Comparison of ENCODE assay signal across 8 cellular contexts in genomic region chr3:53169045-53169831, GRCh38. TPM values are rescaled to one million over a fixed set of nuclear protein-coding genes. Genes with fewer than 3 reads are reported as not detected.
DNase-seq lines count a peak whose midpoint lies in the region; ATAC-seq and TF ChIP-seq lines count a peak whose summit lies in the region.

No MANE protein-coding gene starts in this region.

- peaks cover 12% of the 10 kb centered on the region for H3K36me3 Mint-ChIP-seq in CD8-positive, alpha-beta T cell
- peaks cover 0 to 7% (median 3%) of the 10 kb centered on the region in 5 donors for H3K36me3 Mint-ChIP-seq in naive thymus-derived CD4-positive, alpha-beta T cell

- H2AFZ ChIP-seq in Karpas-422 (ENCODE audit: low read length) (no peak overlapping the region), mammary epithelial cell (ENCODE audit: low read depth, low read length) (no peak overlapping the region)

- H4K20me1 ChIP-seq in Karpas-422 (ENCODE audit: insufficient read depth, low read depth, low read length) (peaks cover 10% of the 10 kb centered on the region; the same call in 1 of the 2 replicates), mammary epithelial cell (ENCODE audit: insufficient read depth, low read length) (no peaks in the 10 kb centered on the region)

- H3K9me3 ChIP-seq in CD8-positive, alpha-beta T cell (ENCODE audit: low read length): no peaks in the 10 kb centered on the region
- H3K9me3 ChIP-seq in Karpas-422 (ENCODE audit: low read length) (no peaks in the 10 kb centered on the region), mammary epithelial cell (replicated peaks; ENCODE audit: insufficient read depth, low read length) (no peaks in the 10 kb centered on the region)
- no peaks in the 10 kb centered on the region for H3K9me3 ChIP-seq in naive thymus-derived CD4-positive, alpha-beta T cell (ENCODE audit: control insufficient read depth in 2 of 3, low read length in 3 of 3)

- H3K9me3 Mint-ChIP-seq in CD8-positive, alpha-beta T cell: no peaks in the 10 kb centered on the region
- H3K9me3 Mint-ChIP-seq in naive thymus-derived CD4-positive, alpha-beta T cell: no peaks in the 10 kb centered on the region

- WGBS in mammary epithelial cell (ENCODE audit: low coverage, missing lambda C conversion rate): 90% methylated on average over 2 of the region's 15 CpGs

- H3K27ac ChIP-seq in CD8-positive, alpha-beta T cell (ENCODE audit: low read depth, low read length): no peak overlapping the region
- H3K27ac ChIP-seq in Karpas-422 (ENCODE audit: low read length) (peak overlapping the region; percentile 97), mammary epithelial cell (ENCODE audit: insufficient read depth, low read depth, low read length) (no peak overlapping the region)
- no peak overlapping the region for H3K27ac ChIP-seq in naive thymus-derived CD4-positive, alpha-beta T cell (ENCODE audit: low read depth, low read length)

- H3K4me3 ChIP-seq in CD8-positive, alpha-beta T cell (ENCODE audit: low read depth, low read length): no peak overlapping the region
- peak overlapping the region; percentile 61 for H3K4me3 ChIP-seq in Karpas-422 (ENCODE audit: low read length)
- H3K4me3 ChIP-seq in mammary epithelial cell (replicated peaks in 1 of 3; ENCODE audit: insufficient read depth in 1 of 3, low read depth in 2 of 3, low read length in 3 of 3): no peak overlapping the region
- H3K4me3 ChIP-seq in naive thymus-derived CD4-positive, alpha-beta T cell (ENCODE audit: low read length): no peak overlapping the region

- H3K27me3 Mint-ChIP-seq in CD8-positive, alpha-beta T cell (ENCODE audit: low read depth): no peaks in the 10 kb centered on the region
- no peaks in the 10 kb centered on the region for H3K27me3 Mint-ChIP-seq in naive thymus-derived CD4-positive, alpha-beta T cell

- ATAC-seq in CD8-positive, alpha-beta T cell: no peak
- ATAC-seq in naive thymus-derived CD4-positive, alpha-beta T cell: peak; percentile 19
- no peak for ATAC-seq in HG03097 (IDR thresholded peaks at IDR 0.05; ENCODE audit: low FRiP score, unreplicated experiment)
- ATAC-seq in HG03135 (IDR thresholded peaks at IDR 0.05; ENCODE audit: unreplicated experiment): no peak
- no peak for ATAC-seq in HG03342 (IDR thresholded peaks at IDR 0.05; ENCODE audit: unreplicated experiment)

- no peak for DNase-seq in CD8-positive, alpha-beta T cell
- peak; percentile 76 for DNase-seq in Karpas-422
- DNase-seq in mammary epithelial cell: peak; percentile 18
- no peak for DNase-seq in naive thymus-derived CD4-positive, alpha-beta T cell
- DNase-seq in NK-92 (lab: John Stamatoyannopoulos, UW; ENCODE audit: unreplicated experiment): no peak

- H3K36me3 ChIP-seq in CD8-positive, alpha-beta T cell (ENCODE audit: insufficient read depth, low read length): no peaks in the 10 kb centered on the region
- peaks cover 5% of the 10 kb centered on the region; the same call in 1 of the 2 replicates for H3K36me3 ChIP-seq in Karpas-422 (ENCODE audit: insufficient read depth, low read length)
- no peaks in the 10 kb centered on the region for H3K36me3 ChIP-seq in mammary epithelial cell (ENCODE audit: insufficient read depth, low read length)
- H3K36me3 ChIP-seq in naive thymus-derived CD4-positive, alpha-beta T cell (ENCODE audit: control insufficient read depth in 2 of 3, insufficient read depth in 3 of 3, low read length in 3 of 3): peaks cover 0 to 4% (median 0%) of the 10 kb centered on the region in 3 experiments

- CTCF ChIA-PET in CD8-positive, alpha-beta T cell (lab: Charles Lee): interaction anchor here (1.1 to 1.2 kb wide), 2 partner anchors 27 to 54 kb away, joined by 5 to 6 read pairs; no protein-coding TSS in a partner anchor
- CTCF ChIA-PET in mammary epithelial cell (lab: Charles Lee; ENCODE audit: low non-redundant PET): interaction anchor here (0.6 kb wide), 1 partner anchor 35 kb away, joined by 3 read pairs; no protein-coding TSS in a partner anchor
- CTCF ChIA-PET in naive thymus-derived CD4-positive, alpha-beta T cell (lab: Charles Lee): no interaction called here

- intact Hi-C loops in CD8-positive, alpha-beta T cell (cut with DNase I, micrococcal nuclease): loop anchor here in 1 of 2 experiments (10.0 kb wide), 1 partner anchor 86 kb away; the partner anchor contains the start of gene TKT
- intact Hi-C loops in mammary epithelial cell (cut with micrococcal nuclease): no loop called here
- intact Hi-C loops in naive thymus-derived CD4-positive, alpha-beta T cell (cut with micrococcal nuclease): no loop called here

- H3K4me1 Mint-ChIP-seq in CD8-positive, alpha-beta T cell (ENCODE audit: low read depth): peaks cover 33% of the 10 kb centered on the region
- H3K4me1 Mint-ChIP-seq in naive thymus-derived CD4-positive, alpha-beta T cell: peaks cover 16 to 48% (median 27%) of the 10 kb centered on the region in 7 donors

- peak overlapping the region; percentile 60 for H3K27ac Mint-ChIP-seq in CD8-positive, alpha-beta T cell
- H3K27ac Mint-ChIP-seq in naive thymus-derived CD4-positive, alpha-beta T cell: peak overlapping the region in 4 of 9 donors; percentile 23 to 74 (median 46)

- dilution Hi-C loops in mammary epithelial cell (cut with HindIII; ENCODE audit: low sequenced_read_pairs): no loop called here

- H3K4me2 ChIP-seq in Karpas-422 (ENCODE audit: low read depth, low read length, poor library complexity, severe bottlenecking): peak overlapping the region; percentile 72
- no peak overlapping the region for H3K4me2 ChIP-seq in mammary epithelial cell (ENCODE audit: insufficient read depth, low read depth, low read length)

- peak overlapping the region; percentile 79 for H3K9ac ChIP-seq in Karpas-422 (ENCODE audit: low read length)
- H3K9ac ChIP-seq in mammary epithelial cell (ENCODE audit: insufficient read depth, low read length): no peak overlapping the region

- BruUV-seq in mammary epithelial cell (replicated peaks; lab: Mats Ljungman, UMichigan): no TSS peak

- in situ Hi-C loops in mammary epithelial cell (cut with MboI; ENCODE audit: low sequenced_read_pairs in 2 of 2): no loop called here

- H3K4me3 Mint-ChIP-seq in CD8-positive, alpha-beta T cell: no peak overlapping the region
- H3K4me3 Mint-ChIP-seq in naive thymus-derived CD4-positive, alpha-beta T cell: peak overlapping the region in 2 of 10 donors; percentile 50 to 56

- POLR2A ChIA-PET in CD8-positive, alpha-beta T cell (lab: Charles Lee): interaction anchor here (0.6 kb wide), 1 partner anchor 1581 kb away, joined by 3 read pairs; no protein-coding TSS in a partner anchor
- POLR2A ChIA-PET in naive thymus-derived CD4-positive, alpha-beta T cell (lab: Charles Lee): interaction anchor here (0.6 kb wide), 2 partner anchors 21 to 71 kb away, joined by 3 to 6 read pairs; no protein-coding TSS in a partner anchor

- H3K4me1 ChIP-seq in CD8-positive, alpha-beta T cell (ENCODE audit: insufficient read depth, low read length): no peaks in the 10 kb centered on the region
- H3K4me1 ChIP-seq in Karpas-422 (ENCODE audit: low read length) (peaks cover 100% of the 10 kb centered on the region), mammary epithelial cell (ENCODE audit: insufficient read depth, low read length) (peaks cover 32% of the 10 kb centered on the region)
- H3K4me1 ChIP-seq in naive thymus-derived CD4-positive, alpha-beta T cell (ENCODE audit: control insufficient read depth in 2 of 2, insufficient read depth in 2 of 2, low read length in 2 of 2): no peaks in the 10 kb centered on the region

- H3K79me2 ChIP-seq in Karpas-422 (ENCODE audit: low read length) (peaks cover 93% of the 10 kb centered on the region), mammary epithelial cell (ENCODE audit: insufficient read depth, low read length) (peaks cover 96% of the 10 kb centered on the region)

- no peaks in the 10 kb centered on the region for H3K9me2 ChIP-seq in Karpas-422 (replicated peaks; ENCODE audit: insufficient read depth, low read length)

- TF ChIP-seq CTCF in CD8-positive, alpha-beta T cell (IDR thresholded peaks at IDR 0.05): no peak
- no peak for TF ChIP-seq CTCF in mammary epithelial cell (conservative IDR thresholded peaks at IDR 0.05 in 1 of 2, IDR thresholded peaks at IDR 0.05 in 1 of 2; ENCODE audit: extremely low read depth in 1 of 2, insufficient read depth in 1 of 2, low read depth in 1 of 2, low read length in 2 of 2)

- no peaks in the 10 kb centered on the region for H3K27me3 ChIP-seq in CD8-positive, alpha-beta T cell (ENCODE audit: insufficient read depth, low read length)
- H3K27me3 ChIP-seq in Karpas-422 (ENCODE audit: low read length): no peaks in the 10 kb centered on the region
- no peaks in the 10 kb centered on the region for H3K27me3 ChIP-seq in mammary epithelial cell (ENCODE audit: insufficient read depth, low read length)
- H3K27me3 ChIP-seq in naive thymus-derived CD4-positive, alpha-beta T cell (ENCODE audit: control insufficient read depth in 2 of 2, insufficient read depth in 2 of 2, low read length in 2 of 2): no peaks in the 10 kb centered on the region

RNA-seq across cellular contexts. Expression of gene PRKCD, which starts 8.2 kb away (rescaled TPM):
- total RNA-seq in CD8-positive, alpha-beta T cell: 10 to 100 TPM; 19.6 to 20.7 TPM
- total RNA-seq in Karpas-422 (2014; rRNA removed; shearing (Covaris generic); ENCODE audit: low replicate concordance): 22.7 and 27.9 TPM in 2 replicates
- 10 to 100 TPM in 1 of 2 donors, 1 to 10 TPM in 1; 6.2 to 37.2 TPM for total RNA-seq in mammary epithelial cell
- polyA plus RNA-seq in mammary epithelial cell: 60.1 TPM
- 39.5 TPM for polyA minus RNA-seq in mammary epithelial cell
- 10 to 100 TPM; 10.2 to 72.8 (median 18.7) TPM for total RNA-seq in naive thymus-derived CD4-positive, alpha-beta T cell
- polyA plus RNA-seq in naive thymus-derived CD4-positive, alpha-beta T cell: 10 to 100 TPM in 1 of 2 donors, 1 to 10 TPM in 1; 7.7 to 17.5 TPM

RNA-seq across cellular contexts. Expression of gene RFT1, which starts 39.0 kb away (rescaled TPM):
- total RNA-seq in CD8-positive, alpha-beta T cell: 1 to 10 TPM; 6.6 to 7.0 TPM
- total RNA-seq in Karpas-422 (2014; rRNA removed; shearing (Covaris generic); ENCODE audit: low replicate concordance): 20.5 and 29.9 TPM in 2 replicates
- total RNA-seq in mammary epithelial cell: 10 to 100 TPM; 15.2 to 29.3 TPM
- 23.4 TPM for polyA plus RNA-seq in mammary epithelial cell
- 52.3 TPM for polyA minus RNA-seq in mammary epithelial cell
- 10 to 100 TPM; 16.0 to 32.0 (median 26.0) TPM for total RNA-seq in naive thymus-derived CD4-positive, alpha-beta T cell
- 10 to 100 TPM; 22.9 to 24.1 TPM for polyA plus RNA-seq in naive thymus-derived CD4-positive, alpha-beta T cell

Comparison
In these comparisons a context has a peak if more than half of its experiments do, and no peak if none do; other contexts are left out.
1. DNase-seq: peak in Karpas-422 (single experiment) and mammary epithelial cell (single experiment); none in CD8-positive, alpha-beta T cell (0 of 7), naive thymus-derived CD4-positive, alpha-beta T cell (0 of 9) and NK-92 (single experiment).